11 cellular contexts compared by ENCODE assay signal in the genomic region with DNA sequence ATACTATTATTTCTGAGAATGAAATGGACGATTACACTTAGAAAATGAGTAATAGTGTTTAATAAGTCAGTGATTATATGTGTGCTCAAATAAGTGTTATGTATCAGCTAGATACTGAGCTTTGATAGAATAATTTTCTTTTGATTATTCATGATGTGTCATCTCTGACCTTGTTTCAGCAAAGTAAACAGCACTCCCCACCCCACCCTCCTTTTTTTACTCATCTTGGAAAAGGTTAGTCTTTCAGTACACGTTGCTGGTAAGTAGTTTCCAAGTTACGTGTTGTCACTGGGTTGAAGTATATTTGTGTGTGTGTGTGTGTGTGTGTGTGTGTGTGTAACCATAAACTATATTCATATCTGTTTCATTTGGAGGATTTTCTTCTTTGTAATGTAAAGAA.
DNase-seq lines count a peak whose midpoint lies in the region; ATAC-seq and TF ChIP-seq lines count a peak whose summit lies in the region.
"Had no signal": no experiment of that assay in that cellular context is flagged by ENCODE, and none has a peak within 500 bp of the region (broad histone marks: within the 10 kb centered on the region; RNA-seq: fewer than 3 reads in every experiment).

No MANE protein-coding gene starts in this region.

- no peak overlapping the region for H3K27ac Mint-ChIP-seq in activated naive CD4-positive, alpha-beta T cell treated with anti-CD3 and anti-CD28 coated beads, Interleukin-2, amount 50 U/mL, for 72 hours
- no peak overlapping the region for H3K27ac Mint-ChIP-seq in activated naive CD4-positive, alpha-beta T cell treated with anti-CD3 and anti-CD28 coated beads, Interleukin-2, amount 10 ng/mL, durations not matched to agents 7 days and 5 days
- H3K27ac Mint-ChIP-seq: IgD-negative memory B cell had no signal

- H3K4me3 ChIP-seq in foreskin fibroblast (ENCODE audit: low read depth in 1 of 2, low read length in 2 of 2) (no peak overlapping the region), OCI-LY7 (ENCODE audit: low read depth, low read length, poor library complexity, severe bottlenecking) (no peak overlapping the region)
- H3K4me3 ChIP-seq: BLaER1 treated with 17β-estradiol and CSF1 and Interleukin-3, amounts not matched to agents 10 nM and 100 nM had no signal

- CTCF ChIA-PET in activated naive CD4-positive, alpha-beta T cell treated with anti-CD3 and anti-CD28 coated beads, Interleukin-2, amount 10 ng/mL, durations not matched to agents 7 days and 5 days (lab: Charles Lee): no interaction called here
- CTCF ChIA-PET in OCI-LY7 (lab: Charles Lee; ENCODE audit: unreplicated experiment): no interaction called here

- peaks cover 0 to 12% of the 10 kb centered on the region in 2 donors for H3K9me3 Mint-ChIP-seq in activated naive CD4-positive, alpha-beta T cell treated with anti-CD3 and anti-CD28 coated beads, Interleukin-2, amount 50 U/mL, for 72 hours
- no peaks in the 10 kb centered on the region for H3K9me3 Mint-ChIP-seq in activated naive CD4-positive, alpha-beta T cell treated with anti-CD3 and anti-CD28 coated beads, Interleukin-2, amount 10 ng/mL, durations not matched to agents 7 days and 5 days

- no peak overlapping the region for H3K27ac ChIP-seq in OCI-LY7 (ENCODE audit: low read depth, low read length, poor library complexity, severe bottlenecking)
- H3K27ac ChIP-seq: BLaER1 treated with 17β-estradiol and CSF1 and Interleukin-3, amounts not matched to agents 10 nM and 100 nM had no signal

- H3K36me3 Mint-ChIP-seq in activated naive CD4-positive, alpha-beta T cell treated with anti-CD3 and anti-CD28 coated beads, Interleukin-2, amount 50 U/mL, for 72 hours: peaks cover 0 to 9% of the 10 kb centered on the region in 2 donors
- H3K36me3 Mint-ChIP-seq in activated naive CD4-positive, alpha-beta T cell treated with anti-CD3 and anti-CD28 coated beads, Interleukin-2, amount 10 ng/mL, durations not matched to agents 7 days and 5 days: no peaks in the 10 kb centered on the region
- H3K36me3 Mint-ChIP-seq: activated naive CD8-positive, alpha-beta T cell; IgD-negative memory B cell had no signal

- H3K27me3 Mint-ChIP-seq in activated naive CD4-positive, alpha-beta T cell treated with anti-CD3 and anti-CD28 coated beads, Interleukin-2, amount 10 ng/mL, durations not matched to agents 7 days and 5 days: no peaks in the 10 kb centered on the region
- H3K27me3 Mint-ChIP-seq: activated naive CD8-positive, alpha-beta T cell; IgD-negative memory B cell had no signal

- POLR2A ChIA-PET in OCI-LY7 (lab: Charles Lee): interaction anchor here (0.7 kb wide), 1 partner anchor 16 kb away, joined by 4 read pairs; no protein-coding TSS in a partner anchor

- peak in 1 of 2 donors; percentile 11 for DNase-seq in activated naive CD4-positive, alpha-beta T cell treated with anti-CD3 and anti-CD28 coated beads, Interleukin-2, amount 50 U/mL, for 72 hours (ENCODE audit: low spot score in 2 of 2)
- DNase-seq in activated naive CD4-positive, alpha-beta T cell treated with anti-CD3 and anti-CD28 coated beads, Interleukin-2, amount 10 ng/mL, durations not matched to agents 7 days and 5 days: no peak
- DNase-seq in SW 1271 (lab: John Stamatoyannopoulos, UW): peak; percentile 7 to 26
- peak; percentile 76 to 83 for DNase-seq in foreskin fibroblast
- DNase-seq in stromal cell of bone marrow (ENCODE audit: low read depth): peak; percentile 71
- no peak for DNase-seq in OCI-LY7 (ENCODE audit: low spot score)
- no peak for DNase-seq in NCI-H2029 treated with DMSO at 0.1 percent for 48 hours (lab: John Stamatoyannopoulos, UW)

- no TSS peak for BruUV-seq in OCI-LY7 (replicated peaks; lab: Mats Ljungman, UMichigan)

- no peaks in the 10 kb centered on the region for H3K36me3 ChIP-seq in OCI-LY7 (ENCODE audit: insufficient read depth, low read length)

- no peak overlapping the region for H3K4me2 ChIP-seq in OCI-LY7 (ENCODE audit: low read length)
- H3K4me2 ChIP-seq: BLaER1 treated with 17β-estradiol and CSF1 and Interleukin-3, amounts not matched to agents 10 nM and 100 nM had no signal

- no peaks in the 10 kb centered on the region for H3K4me1 ChIP-seq in OCI-LY7 (ENCODE audit: insufficient read depth, low read length, poor library complexity, severe bottlenecking)

- H3K4me1 Mint-ChIP-seq in activated naive CD4-positive, alpha-beta T cell treated with anti-CD3 and anti-CD28 coated beads, Interleukin-2, amount 10 ng/mL, durations not matched to agents 7 days and 5 days: peaks cover 8% of the 10 kb centered on the region
- H3K4me1 Mint-ChIP-seq: IgD-negative memory B cell had no signal

- no peak overlapping the region for H3K4me3 Mint-ChIP-seq in activated naive CD4-positive, alpha-beta T cell treated with anti-CD3 and anti-CD28 coated beads, Interleukin-2, amount 10 ng/mL, durations not matched to agents 7 days and 5 days
- H3K4me3 Mint-ChIP-seq: activated naive CD8-positive, alpha-beta T cell; IgD-negative memory B cell had no signal

- no peaks in the 10 kb centered on the region for H3K9me3 ChIP-seq in OCI-LY7 (ENCODE audit: low read length)
- H3K9me3 ChIP-seq: BLaER1 treated with 17β-estradiol and CSF1 and Interleukin-3, amounts not matched to agents 10 nM and 100 nM had no signal

- intact Hi-C loops in OCI-LY7 (cut with micrococcal nuclease; ENCODE audit: unreplicated experiment): no loop called here

- no peaks in the 10 kb centered on the region for H3K79me2 ChIP-seq in OCI-LY7 (ENCODE audit: insufficient read depth, low read depth, low read length)

- ATAC-seq in activated naive CD4-positive, alpha-beta T cell treated with anti-CD3 and anti-CD28 coated beads, Interleukin-2, amount 50 U/mL, for 72 hours: peak; percentile 28 to 80
- no peak for ATAC-seq in GM21786 (IDR thresholded peaks at IDR 0.05; ENCODE audit: unreplicated experiment)

- no peaks in the 10 kb centered on the region for H3K9me2 ChIP-seq in OCI-LY7 (ENCODE audit: insufficient read depth, low read length)

- H2AFZ ChIP-seq in OCI-LY7 (ENCODE audit: low read length): no peak overlapping the region

- no peaks in the 10 kb centered on the region for H4K20me1 ChIP-seq in OCI-LY7 (ENCODE audit: insufficient read depth, low read length)
- H4K20me1 ChIP-seq: BLaER1 treated with 17β-estradiol and CSF1 and Interleukin-3, amounts not matched to agents 10 nM and 100 nM had no signal

- no peak for TF ChIP-seq CTCF in foreskin fibroblast (IDR thresholded peaks at IDR 0.05; ENCODE audit: low read depth, low read length)
- TF ChIP-seq CTCF in OCI-LY7 (conservative IDR thresholded peaks at IDR 0.05; ENCODE audit: low read length): no peak

Comparison
In these comparisons a context has a peak if more than half of its experiments do, and no peak if none do; other contexts are left out.
1. DNase-seq: peak in SW 1271 (2 of 2), foreskin fibroblast (2 of 2) and stromal cell of bone marrow (single experiment); none in activated naive CD4-positive, alpha-beta T cell treated with anti-CD3 and anti-CD28 coated beads, Interleukin-2, amount 10 ng/mL, durations not matched to agents 7 days and 5 days (single experiment), OCI-LY7 (single experiment) and NCI-H2029 treated with DMSO at 0.1 percent for 48 hours (single experiment).